ENCODE assay signal across 18 cellular contexts in genomic region chr19:5245631-5246553, GRCh38.
DNase-seq lines count a peak whose midpoint lies in the region; ATAC-seq and TF ChIP-seq lines count a peak whose summit lies in the region.
"Had no signal": no experiment of that assay in that cellular context is flagged by ENCODE, and none has a peak within 500 bp of the region (broad histone marks: within the 10 kb centered on the region; RNA-seq: fewer than 3 reads in every experiment).

No MANE protein-coding gene starts in this region.

- intact Hi-C loops in CD4-positive, alpha-beta memory T cell (cut with micrococcal nuclease), result no loop called here

- H3K9me3 ChIP-seq in BLaER1, result no peaks in the 10 kb centered on the region
- peaks cover 8% of the 10 kb centered on the region for H3K9me3 ChIP-seq in mesenchymal stem cell (ENCODE audit: control insufficient read depth, low read length)
- no peaks in the 10 kb centered on the region for H3K9me3 ChIP-seq in CD4-positive, alpha-beta memory T cell (ENCODE audit: control insufficient read depth in 1 of 2, low read length in 2 of 2)
- H3K9me3 ChIP-seq in Karpas-422 (ENCODE audit: low read length), result no peaks in the 10 kb centered on the region

- no peak overlapping the region for H3K18ac ChIP-seq in mesenchymal stem cell (ENCODE audit: low read depth in 1 of 2, low read length in 2 of 2)

- peaks cover 38% of the 10 kb centered on the region for H3K4me1 Mint-ChIP-seq in GM23338
- peaks cover 5% of the 10 kb centered on the region for H3K4me1 Mint-ChIP-seq in activated T-helper 17 cell treated with anti-CD3 and anti-CD28 coated beads, Interleukin-2, amount 50 U/mL, for 72 hours
- no peaks in the 10 kb centered on the region for H3K4me1 Mint-ChIP-seq in CD4-positive, alpha-beta memory T cell

- TF ChIP-seq CTCF in GM23338 (conservative IDR thresholded peaks at IDR 0.05; ENCODE audit: low read depth in 2 of 2), result no peak

- no peak overlapping the region for H3K14ac ChIP-seq in mesenchymal stem cell (ENCODE audit: low read length in 2 of 2)

- no peak overlapping the region for H3K27ac ChIP-seq in BLaER1
- 0 out of 2 replicates have a peak overlapping the region, but pooled peaks have one; percentile 50 for H3K27ac ChIP-seq in GM23338 (ENCODE audit: low read depth)
- no peak overlapping the region for H3K27ac ChIP-seq in mesenchymal stem cell (ENCODE audit: low read length, poor library complexity, severe bottlenecking)
- no peak overlapping the region for H3K27ac ChIP-seq in CD4-positive, alpha-beta memory T cell (ENCODE audit: low read depth, low read length)
- no peak overlapping the region for H3K27ac ChIP-seq in Karpas-422 (ENCODE audit: low read length)

- peaks cover 49% of the 10 kb centered on the region for H3K36me3 Mint-ChIP-seq in GM23338 (ENCODE audit: low read depth)
- H3K36me3 Mint-ChIP-seq in activated T-helper 17 cell treated with anti-CD3 and anti-CD28 coated beads, Interleukin-2, amount 50 U/mL, for 72 hours (ENCODE audit: low read depth), result no peaks in the 10 kb centered on the region
- no peaks in the 10 kb centered on the region for H3K36me3 Mint-ChIP-seq in CD4-positive, alpha-beta memory T cell

- no peak overlapping the region for H4K91ac ChIP-seq in mesenchymal stem cell (ENCODE audit: low read length)

- H2AFZ ChIP-seq in GM23338 (no peak overlapping the region), mesenchymal stem cell (ENCODE audit: low read depth, low read length) (no peak overlapping the region), Karpas-422 (ENCODE audit: low read length) (no peak overlapping the region)

- H3K9ac ChIP-seq in BLaER1, result no peak overlapping the region
- no peak overlapping the region for H3K9ac ChIP-seq in mesenchymal stem cell (ENCODE audit: low read length)
- H3K9ac ChIP-seq in Karpas-422 (ENCODE audit: low read length), result no peak overlapping the region

- POLR2A ChIA-PET in CD4-positive, alpha-beta memory T cell (lab: Charles Lee; ENCODE audit: partially characterized antibody), result no interaction called here

- no peaks in the 10 kb centered on the region for H3K9me2 ChIP-seq in GM23338 (ENCODE audit: insufficient read depth)
- H3K9me2 ChIP-seq in Karpas-422 (replicated peaks; ENCODE audit: insufficient read depth, low read length), result no peaks in the 10 kb centered on the region

- no peaks in the 10 kb centered on the region for H3K9me3 Mint-ChIP-seq in GM23338
- no peaks in the 10 kb centered on the region for H3K9me3 Mint-ChIP-seq in activated T-helper 17 cell treated with anti-CD3 and anti-CD28 coated beads, Interleukin-2, amount 50 U/mL, for 72 hours
- H3K9me3 Mint-ChIP-seq in CD4-positive, alpha-beta memory T cell, result peaks cover 0 to 3% (median 0%) of the 10 kb centered on the region in 8 donors

- peaks cover 10% of the 10 kb centered on the region for H3K27me3 Mint-ChIP-seq in GM23338 (ENCODE audit: insufficient read depth, low read depth, poor library complexity)
- H3K27me3 Mint-ChIP-seq in activated T-helper 17 cell treated with anti-CD3 and anti-CD28 coated beads, Interleukin-2, amount 50 U/mL, for 72 hours, result peaks cover 26% of the 10 kb centered on the region
- H3K27me3 Mint-ChIP-seq in CD4-positive, alpha-beta memory T cell, result peaks cover 12 to 15% of the 10 kb centered on the region in 2 donors

- H3K23ac ChIP-seq in mesenchymal stem cell (ENCODE audit: low read length in 2 of 2), result no peak overlapping the region

- H3K36me3 ChIP-seq in BLaER1, result peaks cover 50% of the 10 kb centered on the region
- H3K36me3 ChIP-seq in GM23338 (ENCODE audit: insufficient read depth), result peaks cover 7% of the 10 kb centered on the region; the same call in 1 of the 2 replicates
- H3K36me3 ChIP-seq in mesenchymal stem cell (ENCODE audit: control insufficient read depth in 1 of 2, insufficient read depth in 2 of 2, low read depth in 1 of 2, low read length in 2 of 2), result peaks cover 34 to 60% of the 10 kb centered on the region in 2 experiments
- no peaks in the 10 kb centered on the region for H3K36me3 ChIP-seq in CD4-positive, alpha-beta memory T cell (ENCODE audit: insufficient read depth, low read length)
- no peaks in the 10 kb centered on the region for H3K36me3 ChIP-seq in Karpas-422 (ENCODE audit: insufficient read depth, low read length)

- H2BK15ac ChIP-seq in mesenchymal stem cell (ENCODE audit: low read depth, poor library complexity, severe bottlenecking), result peak overlapping the region; percentile 62

- no peaks in the 10 kb centered on the region for H3K27me3 ChIP-seq in BLaER1
- H3K27me3 ChIP-seq in GM23338 (ENCODE audit: insufficient read depth), result no peaks in the 10 kb centered on the region
- no peaks in the 10 kb centered on the region for H3K27me3 ChIP-seq in mesenchymal stem cell (ENCODE audit: control insufficient read depth in 1 of 2, insufficient read depth in 1 of 2, low read length in 2 of 2)
- no peaks in the 10 kb centered on the region for H3K27me3 ChIP-seq in CD4-positive, alpha-beta memory T cell (ENCODE audit: insufficient read depth, low read length)
- no peaks in the 10 kb centered on the region for H3K27me3 ChIP-seq in Karpas-422 (ENCODE audit: low read length)

- H3K79me1 ChIP-seq in mesenchymal stem cell (replicated peaks; ENCODE audit: low read length, poor library complexity, severe bottlenecking), result peaks cover 2% of the 10 kb centered on the region

- H4K8ac ChIP-seq in mesenchymal stem cell (ENCODE audit: low read length), result no peak overlapping the region

- H2BK12ac ChIP-seq in mesenchymal stem cell (ENCODE audit: low read length in 2 of 2), result no peak overlapping the region

- H3K4me1 ChIP-seq in BLaER1 (peaks cover 16% of the 10 kb centered on the region), GM23338 (ENCODE audit: insufficient read depth) (peaks cover 30% of the 10 kb centered on the region), mesenchymal stem cell (ENCODE audit: control insufficient read depth, insufficient read depth, low read depth, low read length) (no peaks in the 10 kb centered on the region), Karpas-422 (ENCODE audit: low read length) (no peaks in the 10 kb centered on the region)
- no peaks in the 10 kb centered on the region for H3K4me1 ChIP-seq in CD4-positive, alpha-beta memory T cell (ENCODE audit: insufficient read depth, low read length)

- WGBS in mesenchymal stem cell, result 96% methylated on average over 37 of the region's 38 CpGs

- no peak overlapping the region for H3K4me3 ChIP-seq in BLaER1
- no peak overlapping the region for H3K4me3 ChIP-seq in GM23338
- no peak overlapping the region for H3K4me3 ChIP-seq in mesenchymal stem cell (ENCODE audit: insufficient read depth in 1 of 2, low read depth in 1 of 2, low read length in 2 of 2)
- H3K4me3 ChIP-seq in CD4-positive, alpha-beta memory T cell (ENCODE audit: low read length in 2 of 2), result no peak overlapping the region
- H3K4me3 ChIP-seq in Karpas-422 (ENCODE audit: low read length), result no peak overlapping the region

- no peak overlapping the region for H3K27ac Mint-ChIP-seq in GM23338
- no peak overlapping the region for H3K27ac Mint-ChIP-seq in activated T-helper 17 cell treated with anti-CD3 and anti-CD28 coated beads, Interleukin-2, amount 50 U/mL, for 72 hours
- H3K27ac Mint-ChIP-seq in CD4-positive, alpha-beta memory T cell, result no peak overlapping the region

- H4K20me1 ChIP-seq in BLaER1 (0 out of 2 replicates have a peak, but pooled peaks cover 5% of the 10 kb centered on the region), GM23338 (replicated peaks; ENCODE audit: insufficient read depth) (peaks cover 6% of the 10 kb centered on the region; the same call in 1 of the 2 replicates), Karpas-422 (ENCODE audit: insufficient read depth, low read depth, low read length) (no peaks in the 10 kb centered on the region)

- H3F3A ChIP-seq in GM23338 (replicated peaks; ENCODE audit: low read depth), result 0 out of 2 replicates have a peak, but pooled peaks cover 14% of the 10 kb centered on the region

- no peak for DNase-seq in GM23338 (ENCODE audit: low spot score)
- no peak for DNase-seq in mesenchymal stem cell
- no peak for DNase-seq in middle frontal gyrus (ENCODE audit: extremely low spot score, low spot score)
- DNase-seq in CD4-positive, alpha-beta memory T cell, result no peak
- no peak for DNase-seq in Karpas-422
- DNase-seq: C1 segment of cervical spinal cord; DMS79 treated with DMSO at 0.1 percent for 48 hours; H7; KBM-7; NCI-H1436; NCI-H2081; NCI-H2171 treated with DMSO at 0.1 percent for 48 hours; NCI-H446; NCI-H526 treated with DMSO at 0.1 percent for 48 hours; NK-92 treated with Interleukin-12 subunit alpha and Interleukin-12 subunit beta, amount 100 ng/mL, for 24 hours; Right ventricle myocardium superior had no signal

- H3K4me2 ChIP-seq in BLaER1, result peak overlapping the region; percentile 43; the same call in 1 of the 2 replicates
- H3K4me2 ChIP-seq in GM23338, result peak overlapping the region; percentile 49; the same call in 1 of the 2 replicates
- H3K4me2 ChIP-seq in mesenchymal stem cell (ENCODE audit: low read length, poor library complexity, severe bottlenecking), result no peak overlapping the region
- no peak overlapping the region for H3K4me2 ChIP-seq in Karpas-422 (ENCODE audit: low read depth, low read length, poor library complexity, severe bottlenecking)

- no peak overlapping the region for H3K4ac ChIP-seq in mesenchymal stem cell (ENCODE audit: low read depth in 1 of 2, low read length in 2 of 2)

- H3K4me3 Mint-ChIP-seq in GM23338, result no peak overlapping the region
- H3K4me3 Mint-ChIP-seq in activated T-helper 17 cell treated with anti-CD3 and anti-CD28 coated beads, Interleukin-2, amount 50 U/mL, for 72 hours, result no peak overlapping the region
- no peak overlapping the region for H3K4me3 Mint-ChIP-seq in CD4-positive, alpha-beta memory T cell

- no peak overlapping the region for H2AK5ac ChIP-seq in mesenchymal stem cell (ENCODE audit: low read length, severe bottlenecking)

- H3K79me2 ChIP-seq in GM23338 (replicated peaks; ENCODE audit: insufficient read depth), result no peaks in the 10 kb centered on the region
- no peaks in the 10 kb centered on the region for H3K79me2 ChIP-seq in Karpas-422 (ENCODE audit: low read length)

- H2BK120ac ChIP-seq in mesenchymal stem cell (ENCODE audit: low read depth, low read length), result no peak overlapping the region

- no peak for ATAC-seq in GM23338
- ATAC-seq in activated T-helper 17 cell treated with anti-CD3 and anti-CD28 coated beads, Interleukin-2, amount 50 U/mL, for 72 hours (replicated peaks), result peak; percentile 59

- CTCF ChIA-PET in CD4-positive, alpha-beta memory T cell (lab: Charles Lee; ENCODE audit: partially characterized antibody), result no interaction called here

- no peak overlapping the region for H2BK5ac ChIP-seq in mesenchymal stem cell (ENCODE audit: low read depth, low read length, poor library complexity, severe bottlenecking)

TF ChIP-seq in GM23338, 12 proteins besides CTCF, POLR2A, EP300 and RAD21 (continues in another document):
- TF ChIP-seq EZH2phosphoT487 (IDR thresholded peaks at IDR 0.05; ENCODE audit: unreplicated experiment) (no peak), ZNF114 (CRISPR knock-in tag; IDR thresholded peaks at IDR 0.05) (no peak), POLR2AphosphoS5 (IDR thresholded peaks at IDR 0.05; ENCODE audit: low read depth) (no peak), CREB1 (CRISPR knock-in tag; IDR thresholded peaks at IDR 0.05; ENCODE audit: low read depth) (no peak)

Comparison
In these comparisons a context has a peak if more than half of its experiments do, and no peak if none do; other contexts are left out.
1. H3K4me2 ChIP-seq: peak in BLaER1 (single experiment) and GM23338 (single experiment); none in mesenchymal stem cell (single experiment) and Karpas-422 (single experiment).